2 cellular contexts compared by ENCODE assay signal in the genomic region with DNA sequence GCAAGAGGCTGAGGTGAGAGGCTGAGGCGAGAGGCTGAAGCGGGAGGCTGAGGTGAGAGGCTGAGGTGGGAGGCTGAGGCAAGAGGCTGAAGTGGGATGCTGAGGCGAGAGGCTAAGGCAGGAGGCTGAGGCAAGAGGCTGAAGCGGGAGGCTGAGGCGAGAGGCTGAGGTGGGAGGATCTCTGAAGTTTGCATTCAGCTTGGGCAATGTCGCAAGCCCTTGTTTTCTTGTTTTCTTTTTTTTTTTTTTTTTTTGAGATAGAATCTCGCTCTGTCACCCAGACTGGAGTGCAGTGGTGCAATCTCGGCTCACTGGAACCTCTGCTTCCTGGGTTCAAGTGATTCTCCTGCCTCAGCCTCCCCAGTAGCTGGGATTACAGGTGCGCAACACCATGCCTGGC.
TF ChIP-seq lines count a peak whose summit lies in the region.

No MANE protein-coding gene starts in this region.

TF ChIP-seq in K562, 482 proteins besides CTCF, POLR2A, EP300 and RAD21:
- TF ChIP-seq CEBPB (tag; IDR thresholded peaks at IDR 0.05), result peak; percentile 71
- TF ChIP-seq RBM25 (IDR thresholded peaks at IDR 0.05; ENCODE audit: low read depth, low read length, severe bottlenecking), result peak; percentile 43
- TF ChIP-seq ZNF384 (IDR thresholded peaks at IDR 0.05; ENCODE audit: low read depth, low read length), result peak; percentile 57

TF ChIP-seq in HepG2, 621 proteins besides CTCF, POLR2A, EP300 and RAD21:
- peak; percentile 88 for TF ChIP-seq ZNF770 (CRISPR knock-in tag; IDR thresholded peaks at IDR 0.05)
